Comparison of ENCODE assay signal across 10 cellular contexts in the genomic region with DNA sequence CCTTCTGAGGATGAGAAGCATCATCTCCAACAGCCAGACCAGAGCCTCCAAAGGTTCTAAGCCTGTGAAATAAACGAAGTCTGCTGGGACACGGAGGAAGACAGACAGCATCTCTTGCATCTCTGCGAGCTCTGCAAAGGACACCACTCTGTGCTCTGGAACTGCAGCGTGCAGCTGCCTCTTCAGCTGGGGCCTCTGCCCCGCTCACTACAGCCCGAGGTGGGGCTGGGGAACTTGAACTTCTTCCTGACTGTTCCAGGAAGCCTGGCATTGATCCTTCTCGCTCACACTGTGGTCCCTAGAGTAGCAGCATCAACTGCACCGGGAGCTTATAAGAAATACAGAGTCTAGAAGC.
DNase-seq lines count a peak whose midpoint lies in the region; ATAC-seq lines count a peak whose summit lies in the region.
"Had no signal": no experiment of that assay in that cellular context is flagged by ENCODE, and none has a peak within 500 bp of the region (broad histone marks: within the 10 kb centered on the region; RNA-seq: fewer than 3 reads in every experiment).

No MANE protein-coding gene starts in this region.

- no peaks in the 10 kb centered on the region for H3K27me3 Mint-ChIP-seq in memory B cell

- H3K36me3 Mint-ChIP-seq in memory B cell: no peaks in the 10 kb centered on the region

- peaks cover 18% of the 10 kb centered on the region for H3K4me1 Mint-ChIP-seq in memory B cell

- H3K4me3 Mint-ChIP-seq in memory B cell: peak overlapping the region; percentile 95
- H3K4me3 Mint-ChIP-seq: effector memory CD8-positive, alpha-beta T cell had no signal

- no peaks in the 10 kb centered on the region for H3K9me3 Mint-ChIP-seq in memory B cell
- H3K9me3 Mint-ChIP-seq: effector memory CD8-positive, alpha-beta T cell had no signal

- peak; percentile 39 for ATAC-seq in GM18870 (IDR thresholded peaks at IDR 0.05; ENCODE audit: unreplicated experiment)
- peak; percentile 58 for ATAC-seq in GM21576 (IDR thresholded peaks at IDR 0.05; ENCODE audit: unreplicated experiment)
- peak; percentile 64 for ATAC-seq in HG03175 (IDR thresholded peaks at IDR 0.05; ENCODE audit: unreplicated experiment)
- peak; percentile 55 for ATAC-seq in memory B cell (ENCODE audit: low read depth)
- ATAC-seq: effector memory CD8-positive, alpha-beta T cell had no signal

- peak overlapping the region; percentile 79 for H3K27ac Mint-ChIP-seq in memory B cell

- DNase-seq in memory B cell (ENCODE audit: low spot score in 2 of 2): no peak
- DNase-seq in DMS153 treated with DMSO at 0.1 percent for 48 hours (lab: John Stamatoyannopoulos, UW; ENCODE audit: unreplicated experiment): no peak
- no peak for DNase-seq in activated CD4-positive, CD25-positive, alpha-beta regulatory T cell treated with anti-CD3 and anti-CD28 coated beads, Interleukin-2, amount 50 U/mL, for 72 hours
- DNase-seq in NCI-H2081 treated with DMSO at 0.1 percent for 48 hours (lab: John Stamatoyannopoulos, UW): no peak
- DNase-seq: activated naive CD4-positive, alpha-beta T cell treated with anti-CD3 and anti-CD28 coated beads, Interleukin-2, amount 50 U/mL, for 16 hours; effector memory CD8-positive, alpha-beta T cell; NCI-H226 had no signal
